Comparison of ENCODE assay signal across 1 cellular context in genomic region chr12:132196038-132196872, GRCh38.
A peak's percentile ranks its signal among the peaks of the same experiment; 100 is the strongest.
TF ChIP-seq lines count a peak whose summit lies in the region.

No MANE protein-coding gene starts in this region.

TF ChIP-seq in K562, 482 proteins besides CTCF, POLR2A, EP300 and RAD21:
- peak in 1 of 2 experiments; percentile 20 for TF ChIP-seq E2F6 (IDR thresholded peaks at IDR 0.05; ENCODE audit: borderline replicate concordance in 1 of 2, extremely low read depth in 1 of 2, insufficient read depth in 1 of 2, insufficient read length in 1 of 2, low read depth in 1 of 2, low read length in 1 of 2, poor library complexity in 1 of 2, severe bottlenecking in 1 of 2)
- no peak for TF ChIP-seq NFIX (CRISPR knock-in tag; IDR thresholded peaks at IDR 0.05; ENCODE audit: low read depth)
- no peak for TF ChIP-seq ZFP36 (IDR thresholded peaks at IDR 0.05; ENCODE audit: low read depth, low read length, partially characterized antibody)
- TF ChIP-seq, protein P1, sequence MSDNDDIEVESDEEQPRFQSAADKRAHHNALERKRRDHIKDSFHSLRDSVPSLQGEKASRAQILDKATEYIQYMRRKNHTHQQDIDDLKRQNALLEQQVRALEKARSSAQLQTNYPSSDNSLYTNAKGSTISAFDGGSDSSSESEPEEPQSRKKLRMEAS (CRISPR knock-in tag; IDR thresholded peaks at IDR 0.05) = 0 out of 2 replicates have a peak, but pooled peaks have one; percentile 46
- TF ChIP-seq L3MBTL2 (IDR thresholded peaks at IDR 0.05) = peak; percentile 42; the same call in 1 of the 2 replicates
- TF ChIP-seq, protein P2, sequence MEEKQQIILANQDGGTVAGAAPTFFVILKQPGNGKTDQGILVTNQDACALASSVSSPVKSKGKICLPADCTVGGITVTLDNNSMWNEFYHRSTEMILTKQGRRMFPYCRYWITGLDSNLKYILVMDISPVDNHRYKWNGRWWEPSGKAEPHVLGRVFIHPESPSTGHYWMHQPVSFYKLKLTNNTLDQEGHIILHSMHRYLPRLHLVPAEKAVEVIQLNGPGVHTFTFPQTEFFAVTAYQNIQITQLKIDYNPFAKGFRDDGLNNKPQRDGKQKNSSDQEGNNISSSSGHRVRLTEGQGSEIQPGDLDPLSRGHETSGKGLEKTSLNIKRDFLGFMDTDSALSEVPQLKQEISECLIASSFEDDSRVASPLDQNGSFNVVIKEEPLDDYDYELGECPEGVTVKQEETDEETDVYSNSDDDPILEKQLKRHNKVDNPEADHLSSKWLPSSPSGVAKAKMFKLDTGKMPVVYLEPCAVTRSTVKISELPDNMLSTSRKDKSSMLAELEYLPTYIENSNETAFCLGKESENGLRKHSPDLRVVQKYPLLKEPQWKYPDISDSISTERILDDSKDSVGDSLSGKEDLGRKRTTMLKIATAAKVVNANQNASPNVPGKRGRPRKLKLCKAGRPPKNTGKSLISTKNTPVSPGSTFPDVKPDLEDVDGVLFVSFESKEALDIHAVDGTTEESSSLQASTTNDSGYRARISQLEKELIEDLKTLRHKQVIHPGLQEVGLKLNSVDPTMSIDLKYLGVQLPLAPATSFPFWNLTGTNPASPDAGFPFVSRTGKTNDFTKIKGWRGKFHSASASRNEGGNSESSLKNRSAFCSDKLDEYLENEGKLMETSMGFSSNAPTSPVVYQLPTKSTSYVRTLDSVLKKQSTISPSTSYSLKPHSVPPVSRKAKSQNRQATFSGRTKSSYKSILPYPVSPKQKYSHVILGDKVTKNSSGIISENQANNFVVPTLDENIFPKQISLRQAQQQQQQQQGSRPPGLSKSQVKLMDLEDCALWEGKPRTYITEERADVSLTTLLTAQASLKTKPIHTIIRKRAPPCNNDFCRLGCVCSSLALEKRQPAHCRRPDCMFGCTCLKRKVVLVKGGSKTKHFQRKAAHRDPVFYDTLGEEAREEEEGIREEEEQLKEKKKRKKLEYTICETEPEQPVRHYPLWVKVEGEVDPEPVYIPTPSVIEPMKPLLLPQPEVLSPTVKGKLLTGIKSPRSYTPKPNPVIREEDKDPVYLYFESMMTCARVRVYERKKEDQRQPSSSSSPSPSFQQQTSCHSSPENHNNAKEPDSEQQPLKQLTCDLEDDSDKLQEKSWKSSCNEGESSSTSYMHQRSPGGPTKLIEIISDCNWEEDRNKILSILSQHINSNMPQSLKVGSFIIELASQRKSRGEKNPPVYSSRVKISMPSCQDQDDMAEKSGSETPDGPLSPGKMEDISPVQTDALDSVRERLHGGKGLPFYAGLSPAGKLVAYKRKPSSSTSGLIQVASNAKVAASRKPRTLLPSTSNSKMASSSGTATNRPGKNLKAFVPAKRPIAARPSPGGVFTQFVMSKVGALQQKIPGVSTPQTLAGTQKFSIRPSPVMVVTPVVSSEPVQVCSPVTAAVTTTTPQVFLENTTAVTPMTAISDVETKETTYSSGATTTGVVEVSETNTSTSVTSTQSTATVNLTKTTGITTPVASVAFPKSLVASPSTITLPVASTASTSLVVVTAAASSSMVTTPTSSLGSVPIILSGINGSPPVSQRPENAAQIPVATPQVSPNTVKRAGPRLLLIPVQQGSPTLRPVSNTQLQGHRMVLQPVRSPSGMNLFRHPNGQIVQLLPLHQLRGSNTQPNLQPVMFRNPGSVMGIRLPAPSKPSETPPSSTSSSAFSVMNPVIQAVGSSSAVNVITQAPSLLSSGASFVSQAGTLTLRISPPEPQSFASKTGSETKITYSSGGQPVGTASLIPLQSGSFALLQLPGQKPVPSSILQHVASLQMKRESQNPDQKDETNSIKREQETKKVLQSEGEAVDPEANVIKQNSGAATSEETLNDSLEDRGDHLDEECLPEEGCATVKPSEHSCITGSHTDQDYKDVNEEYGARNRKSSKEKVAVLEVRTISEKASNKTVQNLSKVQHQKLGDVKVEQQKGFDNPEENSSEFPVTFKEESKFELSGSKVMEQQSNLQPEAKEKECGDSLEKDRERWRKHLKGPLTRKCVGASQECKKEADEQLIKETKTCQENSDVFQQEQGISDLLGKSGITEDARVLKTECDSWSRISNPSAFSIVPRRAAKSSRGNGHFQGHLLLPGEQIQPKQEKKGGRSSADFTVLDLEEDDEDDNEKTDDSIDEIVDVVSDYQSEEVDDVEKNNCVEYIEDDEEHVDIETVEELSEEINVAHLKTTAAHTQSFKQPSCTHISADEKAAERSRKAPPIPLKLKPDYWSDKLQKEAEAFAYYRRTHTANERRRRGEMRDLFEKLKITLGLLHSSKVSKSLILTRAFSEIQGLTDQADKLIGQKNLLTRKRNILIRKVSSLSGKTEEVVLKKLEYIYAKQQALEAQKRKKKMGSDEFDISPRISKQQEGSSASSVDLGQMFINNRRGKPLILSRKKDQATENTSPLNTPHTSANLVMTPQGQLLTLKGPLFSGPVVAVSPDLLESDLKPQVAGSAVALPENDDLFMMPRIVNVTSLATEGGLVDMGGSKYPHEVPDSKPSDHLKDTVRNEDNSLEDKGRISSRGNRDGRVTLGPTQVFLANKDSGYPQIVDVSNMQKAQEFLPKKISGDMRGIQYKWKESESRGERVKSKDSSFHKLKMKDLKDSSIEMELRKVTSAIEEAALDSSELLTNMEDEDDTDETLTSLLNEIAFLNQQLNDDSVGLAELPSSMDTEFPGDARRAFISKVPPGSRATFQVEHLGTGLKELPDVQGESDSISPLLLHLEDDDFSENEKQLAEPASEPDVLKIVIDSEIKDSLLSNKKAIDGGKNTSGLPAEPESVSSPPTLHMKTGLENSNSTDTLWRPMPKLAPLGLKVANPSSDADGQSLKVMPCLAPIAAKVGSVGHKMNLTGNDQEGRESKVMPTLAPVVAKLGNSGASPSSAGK (IDR thresholded peaks at IDR 0.05) = peak; percentile 41; the same call in 1 of the 2 replicates
TF ChIP-seq in K562: peak in this region for 4.
